Comparison of ENCODE assay signal across 9 cellular contexts in the genomic region with DNA sequence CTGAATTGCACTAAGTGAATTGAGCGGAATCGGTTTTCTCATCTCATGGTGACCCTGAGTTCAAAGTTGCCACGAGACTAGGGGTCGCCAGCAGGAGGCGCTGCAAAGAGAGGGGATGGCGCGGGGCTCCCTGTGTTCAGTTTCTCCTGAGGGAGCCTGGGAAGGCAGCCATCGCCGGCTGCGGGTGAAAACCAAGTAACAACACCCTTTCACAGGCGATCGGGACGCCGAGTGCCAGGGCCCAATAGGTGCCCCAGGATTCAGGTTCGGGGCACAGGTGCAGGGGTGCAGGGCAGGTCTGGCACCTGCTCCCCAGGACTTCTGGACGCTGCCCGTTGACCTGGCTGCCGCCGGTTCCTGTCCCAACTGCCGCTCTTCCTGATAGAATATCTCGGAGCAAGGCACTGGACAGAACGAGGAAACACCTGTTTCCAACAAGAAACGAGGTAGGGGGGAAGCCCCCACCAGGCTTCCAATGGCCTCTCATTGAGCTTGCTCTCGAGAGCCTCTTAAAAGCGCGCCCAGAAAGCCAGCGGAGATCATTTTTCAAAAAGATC. TPM values are rescaled to one million over a fixed set of nuclear protein-coding genes. Genes with fewer than 3 reads are reported as not detected.
DNase-seq lines count a peak whose midpoint lies in the region; ATAC-seq and TF ChIP-seq lines count a peak whose summit lies in the region.
"Had no signal": no experiment of that assay in that cellular context is flagged by ENCODE, and none has a peak within 500 bp of the region (broad histone marks: within the 10 kb centered on the region; RNA-seq: fewer than 3 reads in every experiment).

No MANE protein-coding gene starts in this region.

- H3K27me3 ChIP-seq in MM.1S (replicated peaks; ENCODE audit: insufficient read depth, low read length) (no peaks in the 10 kb centered on the region), endodermal cell (ENCODE audit: control insufficient read depth, insufficient read depth, low read length, poor library complexity, severe bottlenecking) (peaks cover 44% of the 10 kb centered on the region)

- H3K4me1 Mint-ChIP-seq in endodermal cell: peaks cover 14% of the 10 kb centered on the region
- H3K4me1 Mint-ChIP-seq in natural killer cell treated with Interleukin-12 subunit alpha and Interleukin-12 subunit beta and Interleukin-15 and Interleukin-18, amount 100 ng/mL, for 72 hours (ENCODE audit: low read depth in 2 of 2): peaks cover 0 to 6% of the 10 kb centered on the region in 2 donors

- 20% methylated on average over 1 to 27 of the region's 27 CpGs for WGBS in endodermal cell (ENCODE audit: insufficient coverage in 1 of 2, insufficient read length in 1 of 2), 2 experiments

- H3K4me3 Mint-ChIP-seq in endodermal cell: peak overlapping the region; percentile 68
- H3K4me3 Mint-ChIP-seq in natural killer cell treated with Interleukin-12 subunit alpha and Interleukin-12 subunit beta and Interleukin-15 and Interleukin-18, amount 100 ng/mL, for 72 hours: peak overlapping the region; percentile 51

- H3K27me3 Mint-ChIP-seq in endodermal cell (ENCODE audit: insufficient read depth): peaks cover 26% of the 10 kb centered on the region
- peaks cover 15 to 34% of the 10 kb centered on the region in 2 donors for H3K27me3 Mint-ChIP-seq in natural killer cell treated with Interleukin-12 subunit alpha and Interleukin-12 subunit beta and Interleukin-15 and Interleukin-18, amount 100 ng/mL, for 72 hours

- H3K9me3 ChIP-seq in MM.1S (replicated peaks; ENCODE audit: insufficient read depth, low read length) (no peaks in the 10 kb centered on the region), endodermal cell (ENCODE audit: control insufficient read depth, low read length) (no peaks in the 10 kb centered on the region)
- H3K9me3 ChIP-seq: HAP-1 had no signal

- H3K27ac ChIP-seq in MM.1S (ENCODE audit: low read length) (no peak overlapping the region), endodermal cell (ENCODE audit: low read depth, low read length) (no peak overlapping the region)

- no peaks in the 10 kb centered on the region for H3K9me2 ChIP-seq in MM.1S (replicated peaks; ENCODE audit: insufficient read depth, low read length)

- peaks cover 53% of the 10 kb centered on the region for H3K9me3 Mint-ChIP-seq in endodermal cell
- no peaks in the 10 kb centered on the region for H3K9me3 Mint-ChIP-seq in natural killer cell treated with Interleukin-12 subunit alpha and Interleukin-12 subunit beta and Interleukin-15 and Interleukin-18, amount 100 ng/mL, for 72 hours

- H4K20me1 ChIP-seq in MM.1S (ENCODE audit: insufficient read depth, low read length): no peaks in the 10 kb centered on the region

- H3K79me2 ChIP-seq in MM.1S (ENCODE audit: low read length): no peaks in the 10 kb centered on the region

- no peaks in the 10 kb centered on the region for H3K36me3 Mint-ChIP-seq in endodermal cell (ENCODE audit: low read depth)
- H3K36me3 Mint-ChIP-seq in natural killer cell treated with Interleukin-12 subunit alpha and Interleukin-12 subunit beta and Interleukin-15 and Interleukin-18, amount 100 ng/mL, for 72 hours: no peaks in the 10 kb centered on the region

- H2AFZ ChIP-seq in MM.1S (ENCODE audit: low read length): peak overlapping the region; percentile 75

- H3K27ac Mint-ChIP-seq in endodermal cell: no peak overlapping the region
- H3K27ac Mint-ChIP-seq in natural killer cell treated with Interleukin-12 subunit alpha and Interleukin-12 subunit beta and Interleukin-15 and Interleukin-18, amount 100 ng/mL, for 72 hours: no peak overlapping the region

- in situ Hi-C loops in ACHN (cut with HindIII; ENCODE audit: low pct_ligation_motif_present, low pct_unique_long_range_greater_than_20kb, low sequenced_read_pairs): no loop called here

- peak overlapping the region; percentile 42 for H3K4me3 ChIP-seq in AG10803 (ENCODE audit: low read length)
- H3K4me3 ChIP-seq in MM.1S (ENCODE audit: low read length): peak overlapping the region; percentile 66
- H3K4me3 ChIP-seq in endodermal cell (ENCODE audit: low read length): peak overlapping the region; percentile 66
- H3K4me3 ChIP-seq: HAP-1 had no signal

- no peak for ATAC-seq in natural killer cell treated with Interleukin-12 subunit alpha and Interleukin-12 subunit beta and Interleukin-15 and Interleukin-18, amount 100 ng/mL, for 72 hours
- ATAC-seq in GM19328 (IDR thresholded peaks at IDR 0.05; ENCODE audit: unreplicated experiment) (no peak), HG03280 (IDR thresholded peaks at IDR 0.05; ENCODE audit: unreplicated experiment) (no peak)

- H3K4me1 ChIP-seq in MM.1S (ENCODE audit: low read length): no peaks in the 10 kb centered on the region
- no peaks in the 10 kb centered on the region for H3K4me1 ChIP-seq in endodermal cell (ENCODE audit: control insufficient read depth, insufficient read depth, low read length)
- H3K4me1 ChIP-seq: HAP-1 had no signal

- H3K4me2 ChIP-seq in MM.1S (ENCODE audit: low read depth, low read length): peak overlapping the region; percentile 86

- H3K9ac ChIP-seq in MM.1S (ENCODE audit: low read length) (peak overlapping the region; percentile 38; the same call in 1 of the 2 replicates), endodermal cell (ENCODE audit: extremely low read depth, low read length, poor library complexity, severe bottlenecking) (no peak overlapping the region)

- no peaks in the 10 kb centered on the region for H3F3A ChIP-seq in MM.1S (ENCODE audit: insufficient read depth, low read length)

- H3K36me3 ChIP-seq in MM.1S (replicated peaks; ENCODE audit: insufficient read depth, low read length) (no peaks in the 10 kb centered on the region), endodermal cell (ENCODE audit: control insufficient read depth, insufficient read depth, low read length) (no peaks in the 10 kb centered on the region)
- H3K36me3 ChIP-seq: HAP-1 had no signal

- TF ChIP-seq CTCF in AG10803 (conservative IDR thresholded peaks at IDR 0.05; ENCODE audit: low read length) (peak; percentile 30), MM.1S (IDR thresholded peaks at IDR 0.05; ENCODE audit: low read length) (peak; percentile 52), endodermal cell (conservative IDR thresholded peaks at IDR 0.05) (peak; percentile 79)

- DNase-seq in AG10803 (ENCODE audit: low read depth) (no peak), MM.1S (peak; percentile 14), endodermal cell (peak; percentile 83), cerebellar cortex (ENCODE audit: low spot score) (no peak), ACHN (no peak)
- no peak for DNase-seq in natural killer cell treated with Interleukin-12 subunit alpha and Interleukin-12 subunit beta and Interleukin-15 and Interleukin-18, amount 100 ng/mL, for 72 hours (ENCODE audit: low spot score)

RNA-seq across cellular contexts. Expression of a gene that starts 1.1 kb away (rescaled TPM):
- total RNA-seq in endodermal cell: 1 to 10 TPM in 1 of 2 donors, under 1 TPM in 1; 0.27 to 2.6 TPM
- not detected for polyA plus RNA-seq in endodermal cell (2013, experiment 1 of 2)
- not detected for polyA plus RNA-seq in endodermal cell (2013, experiment 2 of 2)
- not detected for total RNA-seq in natural killer cell treated with Interleukin-12 subunit alpha and Interleukin-12 subunit beta and Interleukin-15 and Interleukin-18, amount 100 ng/mL, for 72 hours

Comparison
In these comparisons a context has a peak if more than half of its experiments do, and no peak if none do; other contexts are left out.
1. DNase-seq: peak in MM.1S (single experiment) and endodermal cell (single experiment); none in AG10803 (single experiment), natural killer cell treated with Interleukin-12 subunit alpha and Interleukin-12 subunit beta and Interleukin-15 and Interleukin-18, amount 100 ng/mL, for 72 hours (single experiment), cerebellar cortex (single experiment) and ACHN (single experiment).
2. Peak in every context shown above with its lines, with median percentiles within 50 percentile points of each other: H3K4me3 ChIP-seq and CTCF ChIP-seq.